In genomic region chr1:59707216-59707615, GRCh38 we compare ENCODE assay signal across 10 cellular contexts.
DNase-seq lines count a peak whose midpoint lies in the region; ATAC-seq, FAIRE-seq and TF ChIP-seq lines count a peak whose summit lies in the region.
"Had no signal": no experiment of that assay in that cellular context is flagged by ENCODE, and none has a peak within 500 bp of the region (broad histone marks: within the 10 kb centered on the region; RNA-seq: fewer than 3 reads in every experiment).

No MANE protein-coding gene starts in this region.

- H3K27ac ChIP-seq in naive thymus-derived CD4-positive, alpha-beta T cell (ENCODE audit: low read depth, low read length): no peak overlapping the region

- H3K9me3 ChIP-seq in naive thymus-derived CD4-positive, alpha-beta T cell (ENCODE audit: control insufficient read depth in 2 of 3, low read length in 3 of 3): no peaks in the 10 kb centered on the region

- CTCF ChIA-PET in naive thymus-derived CD4-positive, alpha-beta T cell (lab: Charles Lee): no interaction called here

- POLR2A ChIA-PET in naive thymus-derived CD4-positive, alpha-beta T cell (lab: Charles Lee): no interaction called here

- H3K27me3 Mint-ChIP-seq in naive thymus-derived CD4-positive, alpha-beta T cell: no peaks in the 10 kb centered on the region
- H3K27me3 Mint-ChIP-seq: activated naive CD8-positive, alpha-beta T cell had no signal

- no peak overlapping the region for H3K4me3 ChIP-seq in fibroblast of mammary gland (ENCODE audit: control insufficient read depth, low read depth, low read length)
- no peak overlapping the region for H3K4me3 ChIP-seq in naive thymus-derived CD4-positive, alpha-beta T cell (ENCODE audit: low read length)

- intact Hi-C loops in naive thymus-derived CD4-positive, alpha-beta T cell (cut with micrococcal nuclease): loop anchor here in 1 of 2 donors (10.0 kb wide), 1 partner anchor 238 kb away; no protein-coding TSS in a partner anchor

- H3K4me1 ChIP-seq in naive thymus-derived CD4-positive, alpha-beta T cell (ENCODE audit: control insufficient read depth in 2 of 2, insufficient read depth in 2 of 2, low read length in 2 of 2): no peaks in the 10 kb centered on the region

- H3K36me3 ChIP-seq in naive thymus-derived CD4-positive, alpha-beta T cell (ENCODE audit: control insufficient read depth in 2 of 3, insufficient read depth in 3 of 3, low read length in 3 of 3): no peaks in the 10 kb centered on the region

- H3K27me3 ChIP-seq in naive thymus-derived CD4-positive, alpha-beta T cell (ENCODE audit: control insufficient read depth in 2 of 2, insufficient read depth in 2 of 2, low read length in 2 of 2): no peaks in the 10 kb centered on the region

- ATAC-seq in naive thymus-derived CD4-positive, alpha-beta T cell: no peak

- peaks cover 0 to 17% (median 4%) of the 10 kb centered on the region in 5 donors for H3K36me3 Mint-ChIP-seq in naive thymus-derived CD4-positive, alpha-beta T cell

- peaks cover 0 to 5% (median 0%) of the 10 kb centered on the region in 11 donors for H3K9me3 Mint-ChIP-seq in naive thymus-derived CD4-positive, alpha-beta T cell

- DNase-seq in AG08395 (ENCODE audit: low spot score) (peak; percentile 94), RKO (ENCODE audit: low spot score) (peak; percentile 42), fibroblast of mammary gland (ENCODE audit: low read depth) (peak; percentile 99), occipital lobe (lab: John Stamatoyannopoulos, UW) (peak; percentile 29), GM19239 (ENCODE audit: insufficient read length, low spot score) (no peak)
- no peak for DNase-seq in naive thymus-derived CD4-positive, alpha-beta T cell
- no peak for DNase-seq in activated CD4-positive, alpha-beta T cell treated with anti-CD3 and anti-CD28 coated beads, Interleukin-2, amount 50 U/mL, for 48 hours
- DNase-seq in central memory CD4-positive, alpha-beta T cell: no peak
- DNase-seq: T-helper 1 cell had no signal

- no peak overlapping the region for H3K27ac Mint-ChIP-seq in naive thymus-derived CD4-positive, alpha-beta T cell
- H3K27ac Mint-ChIP-seq: activated naive CD8-positive, alpha-beta T cell had no signal

- no peaks in the 10 kb centered on the region for H3K4me1 Mint-ChIP-seq in naive thymus-derived CD4-positive, alpha-beta T cell

- H3K4me3 Mint-ChIP-seq in naive thymus-derived CD4-positive, alpha-beta T cell: no peak overlapping the region
- H3K4me3 Mint-ChIP-seq: activated naive CD8-positive, alpha-beta T cell had no signal

- TF ChIP-seq CTCF in fibroblast of mammary gland (conservative IDR thresholded peaks at IDR 0.05; ENCODE audit: control insufficient read depth, insufficient read depth, low read depth, low read length): no peak

- no peak for FAIRE-seq in GM19239 (lab: Jason Lieb, UNC)

Comparison
In these comparisons a context has a peak if more than half of its experiments do, and no peak if none do; other contexts are left out.
1. DNase-seq: peak in AG08395 (single experiment), RKO (single experiment), fibroblast of mammary gland (single experiment) and occipital lobe (single experiment); none in GM19239 (single experiment), naive thymus-derived CD4-positive, alpha-beta T cell (0 of 9), activated CD4-positive, alpha-beta T cell treated with anti-CD3 and anti-CD28 coated beads, Interleukin-2, amount 50 U/mL, for 48 hours (0 of 2) and central memory CD4-positive, alpha-beta T cell (single experiment).